ENCODE assay signal across 20 cellular contexts in the genomic region with DNA sequence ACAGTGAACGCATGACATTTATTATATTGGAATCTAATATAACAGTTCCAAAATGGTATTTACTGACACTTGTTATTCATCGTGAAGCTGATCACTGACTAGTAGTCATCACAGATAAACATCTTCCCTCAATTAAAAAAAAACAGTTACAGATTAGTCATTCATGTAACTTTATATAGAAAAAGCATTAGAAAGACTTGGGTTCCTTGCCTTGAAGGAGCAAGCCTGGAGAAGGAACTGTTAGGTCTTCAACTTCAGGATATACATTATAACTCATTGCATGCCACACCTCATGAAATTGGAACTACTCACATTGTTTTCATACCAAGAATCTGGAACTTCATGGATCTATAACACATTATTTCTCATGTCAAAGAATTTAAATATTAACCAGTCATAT.
"Had no signal": no experiment of that assay in that cellular context is flagged by ENCODE, and none has a peak within 500 bp of the region (broad histone marks: within the 10 kb centered on the region; RNA-seq: fewer than 3 reads in every experiment).

No MANE protein-coding gene starts in this region.

- H3K27ac ChIP-seq: heart left ventricle, sigmoid colon, skin epidermis, testis, tibial nerve, upper lobe of right lung, vagina had no signal

- H3K4me3 Mint-ChIP-seq: natural killer cell; neural crest cell; stimulated activated naive B cell treated with anti-CD40 and anti-IgM and Interleukin-4, amounts not matched to agents 10 μg/mL and 1 μg/mL and 100 μg/mL, for 72 hours; stimulated activated naive CD8-positive, alpha-beta T cell treated with anti-CD3 and anti-CD28 coated beads, Interleukin-15, amount 100 ng/mL, for 72 hours had no signal

- H3K9me3 Mint-ChIP-seq: neural crest cell had no signal

- H3K4me1 ChIP-seq: heart left ventricle, sigmoid colon, testis, tibial nerve, upper lobe of right lung, vagina had no signal

- H3K36me3 Mint-ChIP-seq: natural killer cell had no signal

- H3K27ac Mint-ChIP-seq: natural killer cell; stimulated activated naive B cell treated with anti-CD40 and anti-IgM and Interleukin-4, amounts not matched to agents 10 μg/mL and 1 μg/mL and 100 μg/mL, for 72 hours; stimulated activated naive CD8-positive, alpha-beta T cell treated with anti-CD3 and anti-CD28 coated beads, Interleukin-15, amount 100 ng/mL, for 72 hours had no signal

- H3K36me3 ChIP-seq: heart left ventricle, sigmoid colon, tibial nerve, upper lobe of right lung, vagina had no signal

- H3K27me3 ChIP-seq: heart left ventricle, sigmoid colon, testis, tibial nerve, upper lobe of right lung, vagina had no signal

- DNase-seq: effector memory CD4-positive, alpha-beta T cell; erythroblast; heart left ventricle; hippocampal formation; natural killer cell; posterior cingulate gyrus; sigmoid colon; stimulated activated CD4-positive, alpha-beta T cell treated with anti-CD3 and anti-CD28 coated beads, Interleukin-2, amount 100 ng/mL, for 24 hours; stimulated activated CD4-positive, alpha-beta T cell treated with anti-CD3 and anti-CD28 coated beads, Interleukin-4, amount 100 ng/mL, for 4 hours; stimulated activated naive B cell treated with anti-CD40 and anti-IgM and Interleukin-4, amounts not matched to agents 10 μg/mL and 1 μg/mL and 100 μg/mL, for 72 hours; stimulated activated naive CD8-positive, alpha-beta T cell treated with anti-CD3 and anti-CD28 coated beads, Interleukin-15, amount 100 ng/mL, for 72 hours; testis; upper lobe of right lung had no signal

- H3K4me1 Mint-ChIP-seq: natural killer cell; neural crest cell; stimulated activated naive B cell treated with anti-CD40 and anti-IgM and Interleukin-4, amounts not matched to agents 10 μg/mL and 1 μg/mL and 100 μg/mL, for 72 hours; stimulated activated naive CD8-positive, alpha-beta T cell treated with anti-CD3 and anti-CD28 coated beads, Interleukin-15, amount 100 ng/mL, for 72 hours had no signal

- H3K27me3 Mint-ChIP-seq: stimulated activated naive B cell treated with anti-CD40 and anti-IgM and Interleukin-4, amounts not matched to agents 10 μg/mL and 1 μg/mL and 100 μg/mL, for 72 hours; stimulated activated naive CD8-positive, alpha-beta T cell treated with anti-CD3 and anti-CD28 coated beads, Interleukin-15, amount 100 ng/mL, for 72 hours had no signal

- FAIRE-seq: endometrium, frontal cortex had no signal

- H3K9me3 ChIP-seq: sigmoid colon, testis, upper lobe of right lung, vagina had no signal

- ATAC-seq: heart left ventricle; left lobe of liver; natural killer cell; stimulated activated naive B cell treated with anti-CD40 and anti-IgM and Interleukin-4, amounts not matched to agents 10 μg/mL and 1 μg/mL and 100 μg/mL, for 72 hours; stimulated activated naive CD8-positive, alpha-beta T cell treated with anti-CD3 and anti-CD28 coated beads, Interleukin-15, amount 100 ng/mL, for 72 hours; upper lobe of right lung had no signal

- H3K4me3 ChIP-seq: heart left ventricle, sigmoid colon, skin epidermis, testis, tibial nerve, upper lobe of right lung, vagina had no signal
